Comparison of ENCODE assay signal across 8 cellular contexts in genomic region chr11:69301491-69302401, GRCh38. TPM values are rescaled to one million over a fixed set of nuclear protein-coding genes. Genes with fewer than 3 reads are reported as not detected.
DNase-seq lines count a peak whose midpoint lies in the region; ATAC-seq, FAIRE-seq and TF ChIP-seq lines count a peak whose summit lies in the region.

No MANE protein-coding gene starts in this region.

- no peak overlapping the region for H3K4me3 Mint-ChIP-seq in activated T-helper 17 cell treated with anti-CD3 and anti-CD28 coated beads, Interleukin-2, amount 50 U/mL, for 72 hours

- intact Hi-C loops in HepG2 (cut with micrococcal nuclease; ENCODE audit: unreplicated experiment), result no loop called here
- intact Hi-C loops in posterior vena cava (cut with DNase I), result no loop called here

- 88% methylated on average over 2 of the region's 13 CpGs for WGBS in HepG2 (ENCODE audit: low lambda C conversion rate)

- no peak for FAIRE-seq in HepG2 (lab: Jason Lieb, UNC)

- H3K4me1 Mint-ChIP-seq in activated T-helper 17 cell treated with anti-CD3 and anti-CD28 coated beads, Interleukin-2, amount 50 U/mL, for 72 hours, result peaks cover 20% of the 10 kb centered on the region

- no peak overlapping the region for H3K27ac ChIP-seq in HepG2 (ENCODE audit: extremely low read length, insufficient read depth, low read length)

- no peaks in the 10 kb centered on the region for H3K27me3 Mint-ChIP-seq in activated T-helper 17 cell treated with anti-CD3 and anti-CD28 coated beads, Interleukin-2, amount 50 U/mL, for 72 hours

- no peak for TF ChIP-seq CTCF in HepG2 (CRISPR knock-in tag; IDR thresholded peaks at IDR 0.05)

- no peak for TF ChIP-seq RAD21 in HepG2 (CRISPR knock-in tag; IDR thresholded peaks at IDR 0.05)

- H2AFZ ChIP-seq in HepG2 (ENCODE audit: low read length), result no peak overlapping the region

- ATAC-seq in activated T-helper 17 cell treated with anti-CD3 and anti-CD28 coated beads, Interleukin-2, amount 50 U/mL, for 72 hours (replicated peaks), result peak; percentile 48
- ATAC-seq in HepG2 (no peak; the same call in 2 of the 3 replicates), GM18519 (IDR thresholded peaks at IDR 0.05; ENCODE audit: low FRiP score, unreplicated experiment) (no peak), HG03442 (IDR thresholded peaks at IDR 0.05; ENCODE audit: unreplicated experiment) (no peak)

- no TSS peak for BruUV-seq in HepG2 (replicated peaks; lab: Mats Ljungman, UMichigan)

- TF ChIP-seq EP300 in HepG2 (IDR thresholded peaks at IDR 0.05; ENCODE audit: low read depth in 2 of 2, low read length in 2 of 2) (no peak), HepG2 (CRISPR knock-in tag; IDR thresholded peaks at IDR 0.05; ENCODE audit: borderline replicate concordance) (peak; percentile 36; the same call in 1 of the 2 replicates)

- no peak overlapping the region for H3K4me2 ChIP-seq in HepG2 (ENCODE audit: low read depth, low read length)

- H4K20me1 ChIP-seq in HepG2 (ENCODE audit: insufficient read depth, low read length), result no peaks in the 10 kb centered on the region

- H3K9me3 ChIP-seq in HepG2 (ENCODE audit: low read length) (no peaks in the 10 kb centered on the region), HAP-1 (no peaks in the 10 kb centered on the region)

- peaks cover 0 to 5% of the 10 kb centered on the region in 2 experiments; a peak in 1 of 5 replicates for H3K27me3 ChIP-seq in HepG2 (ENCODE audit: control insufficient read depth in 1 of 2, insufficient read depth in 2 of 2, low read length in 2 of 2)
- H3K27me3 ChIP-seq in HAP-1 (ENCODE audit: low read depth), result no peaks in the 10 kb centered on the region

- CTCF ChIA-PET in HepG2 (lab: Yijun Ruan, JAX; ENCODE audit: low intra/inter-chr PET ratio, low total read pairs), result no interaction called here

- no peaks in the 10 kb centered on the region for H3K36me3 Mint-ChIP-seq in activated T-helper 17 cell treated with anti-CD3 and anti-CD28 coated beads, Interleukin-2, amount 50 U/mL, for 72 hours (ENCODE audit: low read depth)

- POLR2A ChIA-PET in HepG2 (lab: Yijun Ruan, JAX), result no interaction called here

- DNase-seq in AML-193 (lab: John Stamatoyannopoulos, UW) (peak; percentile 23 to 40), HK-2 (ENCODE audit: unreplicated experiment) (peak; percentile 81), HepG2 (ENCODE audit: low spot score) (peak; percentile 60), posterior vena cava (ENCODE audit: low spot score) (no peak), HAP-1 (ENCODE audit: low spot score in 2 of 2) (no peak)

- TF ChIP-seq POLR2A in HepG2 (IDR thresholded peaks at IDR 0.05; ENCODE audit: insufficient read depth in 1 of 2, low read depth in 2 of 2, low read length in 2 of 2), result no peak

- H3K4me1 ChIP-seq in HepG2 (ENCODE audit: insufficient read depth, low read length) (peaks cover 37% of the 10 kb centered on the region), HAP-1 (no peaks in the 10 kb centered on the region)

- H3K4me3 ChIP-seq in HepG2 (replicated peaks in 1 of 3; ENCODE audit: insufficient read depth in 1 of 3, low read depth in 2 of 3, low read length in 3 of 3), result no peak overlapping the region
- no peak overlapping the region for H3K4me3 ChIP-seq in HAP-1

- in situ Hi-C loops in HepG2 (cut with HindIII; ENCODE audit: extremely low pct_ligation_motif_present, low pct_unique_long_range_greater_than_20kb) (no loop called here), HAP-1 (cut with MboI; ENCODE audit: low sequenced_read_pairs) (no loop called here)

- no peak overlapping the region for H3K27ac Mint-ChIP-seq in activated T-helper 17 cell treated with anti-CD3 and anti-CD28 coated beads, Interleukin-2, amount 50 U/mL, for 72 hours

- no peaks in the 10 kb centered on the region for H3K79me2 ChIP-seq in HepG2 (ENCODE audit: insufficient read depth, low read length)

- H3K9ac ChIP-seq in HepG2 (ENCODE audit: insufficient read depth, low read depth, low read length), result no peak overlapping the region

- no peaks in the 10 kb centered on the region for H3K9me3 Mint-ChIP-seq in activated T-helper 17 cell treated with anti-CD3 and anti-CD28 coated beads, Interleukin-2, amount 50 U/mL, for 72 hours

- H3K36me3 ChIP-seq in HepG2 (replicated peaks in 1 of 2; ENCODE audit: control insufficient read depth in 1 of 2, insufficient read depth in 2 of 2, low read length in 2 of 2), result no peaks in the 10 kb centered on the region
- no peaks in the 10 kb centered on the region for H3K36me3 ChIP-seq in HAP-1 (replicated peaks)

TF ChIP-seq in HepG2, 621 proteins besides CTCF, POLR2A, EP300 and RAD21:
- TF ChIP-seq NFE2 (CRISPR knock-in tag; IDR thresholded peaks at IDR 0.05) (0 out of 2 replicates have a peak, but pooled peaks have one; percentile 16), XRCC5 (optimal IDR thresholded peaks at IDR 0.05; ENCODE audit: low read length) (peak; percentile 10), HNRNPL (IDR thresholded peaks at IDR 0.05; ENCODE audit: low read depth, low read length) (peak; percentile 63; the same call in 1 of the 2 replicates), NFE2L2 (IDR thresholded peaks at IDR 0.05; ENCODE audit: low read length) (peak; percentile 19; the same call in 1 of the 2 replicates), FOSL1 (CRISPR knock-in tag; IDR thresholded peaks at IDR 0.05; ENCODE audit: borderline replicate concordance) (peak; percentile 41; the same call in 1 of the 2 replicates), SAP130 (CRISPR knock-in tag; IDR thresholded peaks at IDR 0.05; ENCODE audit: low read depth) (peak; percentile 20; the same call in 1 of the 2 replicates), ZNF282 (IDR thresholded peaks at IDR 0.05; ENCODE audit: partially characterized antibody) (no peak), KLF15 (CRISPR knock-in tag; IDR thresholded peaks at IDR 0.05; ENCODE audit: borderline replicate concordance) (no peak), FOSL2 (CRISPR knock-in tag; IDR thresholded peaks at IDR 0.05) (peak; percentile 90), ZNF33B (CRISPR knock-in tag; IDR thresholded peaks at IDR 0.05) (no peak)

RNA-seq across cellular contexts. Expression of gene MYEOV, which starts 7.8 kb away (rescaled TPM):
- total RNA-seq in activated T-helper 17 cell treated with anti-CD3 and anti-CD28 coated beads, Interleukin-2, amount 50 U/mL, for 72 hours, result under 1 TPM in 1 of 2 donors, not detected in 1; 0.82 TPM
- total RNA-seq in HepG2 (2016; rRNA removed; fragmentation: Illumina TruSeq; extraction: Trizol), result 0.17 and 0.33 TPM in 2 replicates
- 0.40 TPM in 1 of 2 replicates, not detected in the other for total RNA-seq in HepG2 (2016; cell fraction: cytosol; rRNA removed; fragmentation: Illumina TruSeq; extraction: Trizol; ENCODE audit: low read depth)
- 0.30 and 0.54 TPM in 2 replicates for total RNA-seq in HepG2 (2016; cell fraction: insoluble cytoplasmic fraction; rRNA removed; fragmentation: Illumina TruSeq; extraction: Trizol)
- total RNA-seq in HepG2 (2016; cell fraction: membrane; rRNA removed; fragmentation: Illumina TruSeq; extraction: Trizol), result 0.28 and 0.34 TPM in 2 replicates
- 0.28 and 0.60 TPM in 2 replicates for total RNA-seq in HepG2 (2016; cell fraction: nucleus; rRNA removed; fragmentation: Illumina TruSeq; extraction: Trizol)
- 1.6 and 1.8 TPM in 2 replicates for polyA plus RNA-seq in HepG2 (2011; rRNA removed)
- polyA plus RNA-seq in HepG2 (2011; cell fraction: cytosol; rRNA removed), result 1.0 and 1.6 TPM in 2 replicates
- polyA plus RNA-seq in HepG2 (2011; cell fraction: nucleus; rRNA removed), result 1.6 and 2.7 TPM in 2 replicates
- polyA plus RNA-seq in HepG2 (2012), result 0.12 and 0.20 TPM in 2 replicates
- polyA plus RNA-seq in HepG2 (2016; cell fraction: cytosol; fragmentation: Illumina TruSeq; extraction: Trizol; ENCODE audit: low read depth), result 0.37 and 0.49 TPM in 2 replicates
- 0.14 and 0.45 TPM in 2 replicates for polyA plus RNA-seq in HepG2 (2016; cell fraction: insoluble cytoplasmic fraction; fragmentation: Illumina TruSeq; extraction: Trizol; ENCODE audit: low read depth)
- polyA plus RNA-seq in HepG2 (2016; cell fraction: membrane; fragmentation: Illumina TruSeq; extraction: Trizol; ENCODE audit: low read depth), result 0.34 and 0.61 TPM in 2 replicates
- polyA plus RNA-seq in HepG2 (2016; cell fraction: nucleus; fragmentation: Illumina TruSeq; extraction: Trizol; ENCODE audit: insufficient read depth, low read depth), result 0.39 TPM in 1 of 2 replicates, not detected in the other
- polyA minus RNA-seq in HepG2 (2011; rRNA and poly(A)+ RNA removed; ENCODE audit: low replicate concordance), result 0.58 and 2.6 TPM in 2 replicates
- polyA minus RNA-seq in HepG2 (2011; cell fraction: cytosol; rRNA and poly(A)+ RNA removed), result 0.35 and 0.79 TPM in 2 replicates
- 1.8 and 1.9 TPM in 2 replicates for polyA minus RNA-seq in HepG2 (2011; cell fraction: nucleus; rRNA and poly(A)+ RNA removed)
- total RNA-seq in posterior vena cava, result under 1 TPM; 0.46 to 0.57 TPM

Comparison
In these comparisons a context has a peak if more than half of its experiments do, and no peak if none do; other contexts are left out.
1. DNase-seq: peak in AML-193 (2 of 2), HK-2 (single experiment) and HepG2 (single experiment); none in posterior vena cava (single experiment) and HAP-1 (0 of 2).